Comparison of ENCODE assay signal across 26 cellular contexts in genomic region chr5:166270712-166271111, GRCh38.
"Had no signal": no experiment of that assay in that cellular context is flagged by ENCODE, and none has a peak within 500 bp of the region (broad histone marks: within the 10 kb centered on the region; RNA-seq: fewer than 3 reads in every experiment).

No MANE protein-coding gene starts in this region.

- ATAC-seq: stimulated activated effector memory CD8-positive, alpha-beta T cell treated with anti-CD3 and anti-CD28 coated beads, Interleukin-12 subunit alpha, Interleukin-12 subunit beta, amount 100 ng/mL, for 72 hours; stimulated activated memory B cell treated with anti-CD40 and anti-IgM and Interleukin-4, amounts not matched to agents 10 μg/mL and 1 μg/mL and 100 μg/mL, for 72 hours; stimulated activated naive B cell treated with anti-CD40 and anti-IgM and Interleukin-4, amounts not matched to agents 10 μg/mL and 1 μg/mL and 100 μg/mL, for 72 hours; stimulated activated naive CD8-positive, alpha-beta T cell treated with anti-CD3 and anti-CD28 coated beads, Interleukin-15, amount 100 ng/mL, for 72 hours; stimulated activated naive CD8-positive, alpha-beta T cell treated with anti-CD3 and anti-CD28 coated beads, Interleukin-15, Interleukin-2, amounts not matched to agents 100 U/mL and 50 U/mL, for 24 hours; upper lobe of right lung had no signal

- H3K4me3 ChIP-seq: stomach, suprapubic skin, testis, thoracic aorta, thyroid gland, tibial artery, tibial nerve, transverse colon, upper lobe of left lung, upper lobe of right lung, uterus, vagina had no signal

- H3K4me1 ChIP-seq: stomach, suprapubic skin, testis, thyroid gland, tibial artery, tibial nerve, transverse colon, upper lobe of left lung, upper lobe of right lung, uterus, vagina had no signal

- DNase-seq: stimulated activated CD4-positive, alpha-beta T cell treated with anti-CD3 and anti-CD28 coated beads, Interleukin-2, amount 100 ng/mL, for 48 hours; stimulated activated CD4-positive, alpha-beta T cell treated with anti-CD3 and anti-CD28 coated beads, Interleukin-4, amount 100 ng/mL, for 1 hour; stimulated activated CD4-positive, alpha-beta T cell treated with anti-CD3 and anti-CD28 coated beads, Interleukin-4, amount 100 ng/mL, for 24 hours; stimulated activated CD4-positive, alpha-beta T cell treated with anti-CD3 and anti-CD28 coated beads, Interleukin-4, amount 100 ng/mL, for 4 hours; stimulated activated CD8-positive, alpha-beta memory T cell treated with anti-CD3 and anti-CD28 coated beads, Interleukin-4, amount 100 ng/mL, for 48 hours; stimulated activated naive B cell treated with anti-CD40 and anti-IgM and Interleukin-4, amounts not matched to agents 10 μg/mL and 1 μg/mL and 100 μg/mL, for 72 hours; stimulated activated naive CD4-positive, alpha-beta T cell; stimulated activated naive CD4-positive, alpha-beta T cell treated with Interleukin-2 at 50 U/mL for 16 hours; stimulated activated naive CD8-positive, alpha-beta T cell treated with anti-CD3 and anti-CD28 coated beads, Interleukin-15, amount 100 ng/mL, for 72 hours; stimulated activated naive CD8-positive, alpha-beta T cell treated with anti-CD3 and anti-CD28 coated beads, Interleukin-15, Interleukin-2, amounts not matched to agents 100 U/mL and 50 U/mL, for 24 hours; stomach; substantia nigra; testis; thyroid gland; tibial artery; transverse colon; trophoblast cell; upper lobe of left lung; upper lobe of right lung; uterus had no signal

- H3K27ac ChIP-seq: stomach, suprapubic skin, testis, thoracic aorta, thyroid gland, tibial artery, tibial nerve, transverse colon, upper lobe of left lung, upper lobe of right lung, uterus, vagina had no signal

- H3K27me3 ChIP-seq: stomach, suprapubic skin, testis, thyroid gland, tibial artery, tibial nerve, transverse colon, upper lobe of left lung, upper lobe of right lung, uterus, vagina had no signal

- H3K9me3 ChIP-seq: stomach, suprapubic skin, testis, thoracic aorta, thyroid gland, tibial artery, tibial nerve, upper lobe of left lung, upper lobe of right lung, uterus, vagina had no signal

- H3K36me3 ChIP-seq: stomach, suprapubic skin, thoracic aorta, thyroid gland, tibial artery, tibial nerve, transverse colon, upper lobe of left lung, upper lobe of right lung, uterus, vagina had no signal
